In the genomic region with DNA sequence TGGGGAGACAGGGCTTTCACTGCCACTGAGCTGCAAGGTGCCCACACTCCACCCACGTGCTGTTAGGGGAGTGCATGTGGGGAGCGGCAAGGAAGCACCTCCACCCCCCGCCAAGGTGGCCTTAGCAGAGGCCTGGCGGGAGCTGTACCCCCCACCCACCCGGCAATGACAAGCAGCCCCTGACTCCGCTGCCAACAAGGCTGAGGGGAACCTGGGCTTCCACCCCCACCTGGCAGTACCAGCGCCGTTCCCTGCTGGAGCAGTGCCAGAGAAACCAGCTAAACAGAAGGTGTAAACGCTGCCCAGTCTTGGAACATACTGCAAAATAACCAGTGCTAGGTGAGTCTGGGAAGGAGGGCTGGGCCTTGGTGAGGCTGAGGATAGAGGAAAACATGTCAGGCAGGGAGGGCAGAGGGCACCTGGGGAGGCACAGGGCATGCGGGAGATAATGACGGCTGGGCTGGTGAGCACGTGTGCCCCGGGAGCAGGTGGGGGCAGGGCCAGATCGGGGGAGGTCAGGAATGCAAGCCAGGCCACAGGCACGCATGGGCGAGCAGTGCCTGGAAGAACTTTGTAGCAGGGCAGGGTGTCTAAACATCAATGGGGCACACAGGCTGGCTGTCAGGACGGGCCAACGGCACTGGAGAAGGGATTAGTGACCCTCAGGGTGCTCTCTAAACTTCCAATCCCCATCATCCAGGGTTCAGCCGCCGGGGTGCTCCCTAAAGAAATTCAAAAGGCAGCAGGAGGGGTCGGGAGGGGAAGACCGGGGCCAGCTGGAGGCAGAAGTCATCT, we compare ENCODE assay signal across 10 cellular contexts. TPM values are rescaled to one million over a fixed set of nuclear protein-coding genes. Genes with fewer than 3 reads are reported as not detected.
DNase-seq lines count a peak whose midpoint lies in the region; FAIRE-seq and TF ChIP-seq lines count a peak whose summit lies in the region.
"Had no signal": no experiment of that assay in that cellular context is flagged by ENCODE, and none has a peak within 500 bp of the region (broad histone marks: within the 10 kb centered on the region; RNA-seq: fewer than 3 reads in every experiment).

No MANE protein-coding gene starts in this region.

- no peak for TF ChIP-seq POLR2A in GM12891 (IDR thresholded peaks at IDR 0.05; ENCODE audit: low read depth, low read length)

- H3K9me3 Mint-ChIP-seq in endothelial cell (ENCODE audit: unreplicated experiment) (no peaks in the 10 kb centered on the region), chondrocyte (ENCODE audit: low read depth) (no peaks in the 10 kb centered on the region)
- H3K9me3 Mint-ChIP-seq: IgD-negative memory B cell had no signal

- no peak for FAIRE-seq in GM12891 (lab: Jason Lieb, UNC)

- H3K4me1 Mint-ChIP-seq in endothelial cell (ENCODE audit: unreplicated experiment): peaks cover 23% of the 10 kb centered on the region
- peaks cover 45% of the 10 kb centered on the region for H3K4me1 Mint-ChIP-seq in chondrocyte (ENCODE audit: low read depth)

- H3K27me3 ChIP-seq in esophagus (ENCODE audit: control insufficient read depth in 1 of 2, insufficient read depth in 2 of 2, low read length in 2 of 2) (no peaks in the 10 kb centered on the region), osteoblast (ENCODE audit: insufficient read depth, low read length) (no peaks in the 10 kb centered on the region)

- peaks cover 39% of the 10 kb centered on the region for H4K20me1 ChIP-seq in osteoblast (ENCODE audit: insufficient read depth, low read length)

- no peak overlapping the region for H3K4me2 ChIP-seq in osteoblast (ENCODE audit: insufficient read depth, low read length)

- peaks cover 88% of the 10 kb centered on the region for H3K79me2 ChIP-seq in osteoblast (ENCODE audit: insufficient read depth, low read length)

- DNase-seq in COR-L47 (lab: John Stamatoyannopoulos, UW) (peak; percentile 88), NCI-H2196 treated with DMSO at 0.1 percent for 48 hours (lab: John Stamatoyannopoulos, UW; ENCODE audit: unreplicated experiment) (peak; percentile 65), osteoblast (ENCODE audit: insufficient read length, low spot score, missing footprints) (peak; percentile 79), endothelial cell (ENCODE audit: low spot score) (no peak), GM12891 (ENCODE audit: insufficient read length, low spot score) (no peak), chondrocyte (ENCODE audit: low spot score) (no peak), HuH-7 (ENCODE audit: low spot score) (no peak)
- DNase-seq: activated CD8-positive, alpha-beta memory T cell treated with anti-CD3 and anti-CD28 coated beads for 24 hours had no signal

- H3K4me1 ChIP-seq in esophagus (ENCODE audit: control insufficient read depth in 2 of 2, insufficient read depth in 2 of 2, low read length in 1 of 2): peaks cover 16 to 41% of the 10 kb centered on the region in 2 donors
- H3K4me1 ChIP-seq in osteoblast (ENCODE audit: insufficient read depth, low read length): peaks cover 11% of the 10 kb centered on the region

- H3K27me3 Mint-ChIP-seq in endothelial cell (ENCODE audit: unreplicated experiment) (peaks cover 2% of the 10 kb centered on the region), chondrocyte (ENCODE audit: low read depth) (no peaks in the 10 kb centered on the region)
- H3K27me3 Mint-ChIP-seq: IgD-negative memory B cell had no signal

- H3K36me3 ChIP-seq in esophagus (ENCODE audit: control insufficient read depth in 2 of 2, insufficient read depth in 2 of 2, low read length in 1 of 2) (peaks cover 0 to 3% of the 10 kb centered on the region in 2 donors), osteoblast (ENCODE audit: insufficient read depth, low read length) (peaks cover 8% of the 10 kb centered on the region)

- 35 to 45% methylated on average over 22 of the region's 22 CpGs for WGBS in esophagus, 2 donors

- H3K4me3 Mint-ChIP-seq in endothelial cell (ENCODE audit: unreplicated experiment) (no peak overlapping the region), chondrocyte (ENCODE audit: unreplicated experiment) (no peak overlapping the region)

- H3K4me3 ChIP-seq in esophagus (ENCODE audit: low read depth in 1 of 2, low read length in 2 of 2) (no peak overlapping the region), osteoblast (ENCODE audit: insufficient read depth, low read length) (no peak overlapping the region)

- H3K27ac ChIP-seq in esophagus (ENCODE audit: low read depth in 2 of 2, low read length in 1 of 2) (peak overlapping the region; percentile 74 to 82), osteoblast (ENCODE audit: low read depth, low read length) (no peak overlapping the region)

- no peak overlapping the region for H3K27ac Mint-ChIP-seq in endothelial cell (ENCODE audit: unreplicated experiment)
- no peak overlapping the region for H3K27ac Mint-ChIP-seq in chondrocyte (ENCODE audit: unreplicated experiment)

- no peak for TF ChIP-seq CTCF in osteoblast (IDR thresholded peaks at IDR 0.05; ENCODE audit: extremely low read depth, low read depth, low read length)
- TF ChIP-seq CTCF in endothelial cell (IDR thresholded peaks at IDR 0.05; ENCODE audit: unreplicated experiment): no peak
- TF ChIP-seq CTCF in chondrocyte (IDR thresholded peaks at IDR 0.05): no peak

- H3K36me3 Mint-ChIP-seq in endothelial cell (ENCODE audit: low read depth, unreplicated experiment) (peaks cover 13% of the 10 kb centered on the region), chondrocyte (ENCODE audit: low read depth) (peaks cover 4% of the 10 kb centered on the region)

- no peak overlapping the region for H2AFZ ChIP-seq in osteoblast (ENCODE audit: low read length)

- no peaks in the 10 kb centered on the region for H3K9me3 ChIP-seq in esophagus (ENCODE audit: control insufficient read depth in 2 of 2, insufficient read depth in 1 of 2, low read depth in 1 of 2, low read length in 1 of 2)
- no peaks in the 10 kb centered on the region for H3K9me3 ChIP-seq in osteoblast (ENCODE audit: low read depth, low read length)

TF ChIP-seq in GM12891, 5 proteins besides CTCF, POLR2A, EP300 and RAD21:
- no peak for TF ChIP-seq POLR2AphosphoS5 (IDR thresholded peaks at IDR 0.05; ENCODE audit: low read depth, low read length)
- TF ChIP-seq POU2F2 (IDR thresholded peaks at IDR 0.05; ENCODE audit: low read depth, low read length): no peak
- no peak for TF ChIP-seq SPI1 (IDR thresholded peaks at IDR 0.05; ENCODE audit: low read depth, low read length)
- TF ChIP-seq PAX5 (IDR thresholded peaks at IDR 0.05; ENCODE audit: insufficient read depth, low read length, severe bottlenecking): no peak
- TF ChIP-seq TAF1 (IDR thresholded peaks at IDR 0.05; ENCODE audit: low read depth, low read length): no peak

RNA-seq across cellular contexts. Expression of a gene that starts 6.6 kb away (rescaled TPM):
- 10 to 100 TPM in 1 of 2 donors, 1 to 10 TPM in 1; 8.7 to 13.4 TPM for polyA plus RNA-seq in esophagus
- total RNA-seq in osteoblast (27.7 and 28.2 TPM in 2 replicates), endothelial cell (ENCODE audit: unreplicated experiment) (57.7 TPM), chondrocyte (28.8 to 31.8 TPM (median 29.2 TPM) in 3 replicates)
- 19.5 TPM for polyA plus RNA-seq in GM12891 (2012; ENCODE audit: low read depth, missing spikeins)

RNA-seq across cellular contexts. Expression of a gene that starts 31.0 kb away (rescaled TPM):
- polyA plus RNA-seq in esophagus: 10 to 100 TPM; 15.1 to 17.4 TPM
- total RNA-seq in osteoblast (17.7 and 18.9 TPM in 2 replicates), endothelial cell (ENCODE audit: unreplicated experiment) (25.3 TPM), chondrocyte (18.9 to 21.1 TPM (median 18.9 TPM) in 3 replicates)
- polyA plus RNA-seq in GM12891 (2012; ENCODE audit: low read depth, missing spikeins): 41.0 TPM

Comparison
In these comparisons a context has a peak if more than half of its experiments do, and no peak if none do; other contexts are left out.
1. DNase-seq: peak in COR-L47 (single experiment), NCI-H2196 treated with DMSO at 0.1 percent for 48 hours (single experiment) and osteoblast (single experiment); none in endothelial cell (single experiment), GM12891 (single experiment), chondrocyte (single experiment) and HuH-7 (single experiment).